22 cellular contexts compared by ENCODE assay signal in the genomic region with DNA sequence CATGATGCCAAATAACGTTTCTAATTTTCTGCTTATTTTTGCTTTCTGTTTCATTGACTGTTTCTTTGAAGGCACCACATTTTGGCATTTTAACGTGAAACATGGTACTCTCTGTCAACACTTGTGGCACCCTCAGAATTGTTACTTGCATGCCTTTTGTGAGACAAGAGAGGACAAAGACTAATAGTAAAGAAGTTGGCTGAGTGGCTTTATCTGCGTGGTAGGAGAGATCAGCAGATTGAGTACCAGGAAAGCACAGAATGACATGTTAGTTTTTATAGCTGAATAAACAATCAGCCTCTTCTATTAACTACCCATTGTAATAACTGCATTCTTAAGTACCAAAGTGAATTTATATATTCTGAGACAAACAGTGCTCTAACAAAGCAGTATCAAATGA. TPM values are rescaled to one million over a fixed set of nuclear protein-coding genes. Genes with fewer than 3 reads are reported as not detected.
A peak's percentile ranks its signal among the peaks of the same experiment; 100 is the strongest.
DNase-seq lines count a peak whose midpoint lies in the region; ATAC-seq, FAIRE-seq and TF ChIP-seq lines count a peak whose summit lies in the region.
"Had no signal": no experiment of that assay in that cellular context is flagged by ENCODE, and none has a peak within 500 bp of the region (broad histone marks: within the 10 kb centered on the region; RNA-seq: fewer than 3 reads in every experiment).

No MANE protein-coding gene starts in this region.

- H3K18ac ChIP-seq in IMR-90 (ENCODE audit: low read depth, low read length): no peak overlapping the region

- TF ChIP-seq CTCF in IMR-90 (conservative IDR thresholded peaks at IDR 0.05; ENCODE audit: low read depth, low read length) (no peak), WTC11 (IDR thresholded peaks at IDR 0.05) (no peak), pancreas (IDR thresholded peaks at IDR 0.05) (no peak), mammary epithelial cell (conservative IDR thresholded peaks at IDR 0.05 in 1 of 2, IDR thresholded peaks at IDR 0.05 in 1 of 2; ENCODE audit: extremely low read depth in 1 of 2, insufficient read depth in 1 of 2, low read depth in 1 of 2, low read length in 2 of 2) (no peak)

- H2BK20ac ChIP-seq in IMR-90 (ENCODE audit: low read depth, low read length): no peak overlapping the region

- peaks cover 9% of the 10 kb centered on the region for H3K36me3 ChIP-seq in CD4-positive, CD25-positive, alpha-beta regulatory T cell (ENCODE audit: control insufficient read depth, insufficient read depth, low read length)
- no peaks in the 10 kb centered on the region; the same call in 1 of the 2 replicates for H3K36me3 ChIP-seq in IMR-90 (ENCODE audit: control insufficient read depth, insufficient read depth, low read length)
- no peaks in the 10 kb centered on the region for H3K36me3 ChIP-seq in pancreas
- peaks cover 8% of the 10 kb centered on the region for H3K36me3 ChIP-seq in mammary epithelial cell (ENCODE audit: insufficient read depth, low read length)

- H3K27ac Mint-ChIP-seq in CD4-positive, CD25-positive, alpha-beta regulatory T cell: peak overlapping the region in 2 of 3 donors; percentile 15 to 16
- peak overlapping the region; percentile 43 for H3K27ac Mint-ChIP-seq in WTC11

- TF ChIP-seq RAD21 in IMR-90 (IDR thresholded peaks at IDR 0.05; ENCODE audit: low read length): no peak

- H4K8ac ChIP-seq in IMR-90 (ENCODE audit: low read depth in 2 of 2, low read length in 2 of 2): no peak overlapping the region

- no peaks in the 10 kb centered on the region for H3K27me3 Mint-ChIP-seq in CD4-positive, CD25-positive, alpha-beta regulatory T cell
- no peaks in the 10 kb centered on the region for H3K27me3 Mint-ChIP-seq in WTC11 (ENCODE audit: low read depth)

- H3K14ac ChIP-seq in IMR-90 (replicated peaks; ENCODE audit: low read depth, low read length): no peak overlapping the region

- H4K91ac ChIP-seq in IMR-90 (ENCODE audit: insufficient read depth, low read depth, low read length): no peak overlapping the region

- no peaks in the 10 kb centered on the region for H3K9me3 ChIP-seq in CD4-positive, CD25-positive, alpha-beta regulatory T cell (ENCODE audit: control insufficient read depth in 2 of 2, low read length in 2 of 2)
- H3K9me3 ChIP-seq in IMR-90 (ENCODE audit: control insufficient read depth, insufficient read depth, low read length) (no peaks in the 10 kb centered on the region), pancreas (no peaks in the 10 kb centered on the region), mammary epithelial cell (replicated peaks; ENCODE audit: insufficient read depth, low read length) (no peaks in the 10 kb centered on the region)
- H3K9me3 ChIP-seq: A549, Caco-2, MG63, Peyer's patch had no signal

- H3K27ac ChIP-seq in CD4-positive, CD25-positive, alpha-beta regulatory T cell (ENCODE audit: insufficient read depth, low read length, poor library complexity, severe bottlenecking): no peak overlapping the region
- H3K27ac ChIP-seq in IMR-90 (ENCODE audit: insufficient read depth, low read length): no peak overlapping the region
- H3K27ac ChIP-seq in pancreas: no peak overlapping the region
- H3K27ac ChIP-seq in mammary epithelial cell (ENCODE audit: insufficient read depth, low read depth, low read length): no peak overlapping the region
- H3K27ac ChIP-seq: A549, KMS-11, Peyer's patch had no signal

- no peak for ATAC-seq in CD4-positive, CD25-positive, alpha-beta regulatory T cell (ENCODE audit: low read depth in 2 of 2)
- ATAC-seq in IMR-90 (ENCODE audit: low read depth) (peak; percentile 35), WTC11 (no peak), pancreas (no peak), HG03354 (IDR thresholded peaks at IDR 0.05; ENCODE audit: poor library complexity, severe bottlenecking, unreplicated experiment) (no peak)
- ATAC-seq: A549, SK-N-SH treated with all-trans-retinoic acid at 6 μM for 48 hours had no signal

- peak overlapping the region in 3 of 4 donors; percentile 18 to 81 (median 70) for H3K4me3 Mint-ChIP-seq in CD4-positive, CD25-positive, alpha-beta regulatory T cell
- H3K4me3 Mint-ChIP-seq in WTC11: no peak overlapping the region
- H3K4me3 Mint-ChIP-seq: CD14-positive monocyte had no signal

- H3K23ac ChIP-seq in IMR-90 (ENCODE audit: low read depth, low read length): no peak overlapping the region

- no peak overlapping the region for H3K4ac ChIP-seq in IMR-90 (ENCODE audit: low read depth, low read length)

- peaks cover 3% of the 10 kb centered on the region; the same call in 1 of the 2 replicates for H3K9me1 ChIP-seq in IMR-90 (ENCODE audit: insufficient read depth, low read length)

- H3K79me1 ChIP-seq in IMR-90 (ENCODE audit: low read depth in 1 of 2, low read length in 2 of 2): peaks cover 18 to 51% of the 10 kb centered on the region in 2 experiments

- H2AFZ ChIP-seq in IMR-90 (replicated peaks; ENCODE audit: low read length, poor library complexity) (no peak overlapping the region), mammary epithelial cell (ENCODE audit: low read depth, low read length) (no peak overlapping the region)

- H3K9ac ChIP-seq in IMR-90 (ENCODE audit: low read depth, low read length) (no peak overlapping the region), mammary epithelial cell (ENCODE audit: insufficient read depth, low read length) (no peak overlapping the region)
- H3K9ac ChIP-seq: KMS-11 had no signal

- peaks cover 98% of the 10 kb centered on the region for H3K79me2 ChIP-seq in mammary epithelial cell (ENCODE audit: insufficient read depth, low read length)

- peaks cover 25% of the 10 kb centered on the region for H3K4me1 ChIP-seq in CD4-positive, CD25-positive, alpha-beta regulatory T cell (ENCODE audit: control insufficient read depth, insufficient read depth, low read length, poor library complexity, severe bottlenecking)
- H3K4me1 ChIP-seq in IMR-90 (ENCODE audit: control insufficient read depth, insufficient read depth, low read length) (peaks cover 2% of the 10 kb centered on the region; the same call in 1 of the 2 replicates), pancreas (peaks cover 22 to 50% (median 27%) of the 10 kb centered on the region in 3 donors), mammary epithelial cell (ENCODE audit: insufficient read depth, low read length) (peaks cover 7% of the 10 kb centered on the region)

- no peak overlapping the region for H4K5ac ChIP-seq in IMR-90 (ENCODE audit: low read depth, low read length)

- FAIRE-seq in pancreas (lab: Jason Lieb, UNC): no peak
- FAIRE-seq: A549 had no signal

- in situ Hi-C loops in IMR-90 (cut with MboI; ENCODE audit: low sequenced_read_pairs): no loop called here
- in situ Hi-C loops in mammary epithelial cell (cut with MboI; ENCODE audit: low sequenced_read_pairs in 2 of 2): no loop called here

- H3K36me3 Mint-ChIP-seq in CD4-positive, CD25-positive, alpha-beta regulatory T cell: peaks cover 23% of the 10 kb centered on the region
- no peaks in the 10 kb centered on the region for H3K36me3 Mint-ChIP-seq in WTC11

- intact Hi-C loops in IMR-90 (cut with micrococcal nuclease): loop anchor here (5.0 kb wide), 1 partner anchor 37 kb away; no protein-coding TSS in a partner anchor
- intact Hi-C loops in pancreas (cut with DNase I): no loop called here
- intact Hi-C loops in mammary epithelial cell (cut with micrococcal nuclease): no loop called here

- H2BK120ac ChIP-seq in IMR-90 (ENCODE audit: low read depth, low read length): no peak overlapping the region

- CTCF ChIA-PET in IMR-90 (lab: Yijun Ruan, JAX) (no interaction called here), WTC11 (lab: Charles Lee) (interaction anchor here (1.2 to 1.4 kb wide), 2 partner anchors 8 to 41 kb away, joined by 3 read pairs; a partner anchor contains a TSS), mammary epithelial cell (lab: Charles Lee; ENCODE audit: low non-redundant PET) (no interaction called here)

- peak overlapping the region; percentile 57 for H3K4me3 ChIP-seq in CD4-positive, CD25-positive, alpha-beta regulatory T cell (ENCODE audit: low read depth, low read length)
- H3K4me3 ChIP-seq in IMR-90 (ENCODE audit: insufficient read depth, low read depth, low read length) (no peak overlapping the region), pancreas (no peak overlapping the region), mammary epithelial cell (replicated peaks in 1 of 3; ENCODE audit: insufficient read depth in 1 of 3, low read depth in 2 of 3, low read length in 3 of 3) (no peak overlapping the region)
- H3K4me3 ChIP-seq: A549, MG63, Peyer's patch had no signal

- H2AK9ac ChIP-seq in IMR-90 (replicated peaks; ENCODE audit: low read depth, low read length, poor library complexity): no peak overlapping the region

- no TSS peak for BruUV-seq in IMR-90 (replicated peaks; lab: Mats Ljungman, UMichigan)
- BruUV-seq in mammary epithelial cell (replicated peaks; lab: Mats Ljungman, UMichigan): no TSS peak

- no peak overlapping the region for H2AK5ac ChIP-seq in IMR-90 (ENCODE audit: low read depth, low read length)

- WGBS in IMR-90 (ENCODE audit: extremely low coverage in 2 of 2, insufficient read length in 1 of 2), 2 experiments: no CpG with 5 or more reads among the region's 3 CpGs
- WGBS in pancreas, 2 donors: 17 to 18% methylated on average over 3 of the region's 3 CpGs
- 59% methylated on average over 3 of the region's 3 CpGs for WGBS in mammary epithelial cell (ENCODE audit: low coverage, missing lambda C conversion rate)

- no peak for DNase-seq in CD4-positive, CD25-positive, alpha-beta regulatory T cell
- no peak for DNase-seq in IMR-90
- DNase-seq in WTC11 (ENCODE audit: low spot score): no peak
- DNase-seq in medulla oblongata (ENCODE audit: extremely low spot score): peak; percentile 27
- DNase-seq in pancreas: no peak
- no peak for DNase-seq in mammary epithelial cell
- DNase-seq: Caco-2, DMS153, H7, MG63, NCI-H1092, NCI-H146, NCI-H2081, NCI-H226, NCI-H524 treated with DMSO at 0.1 percent for 48 hours, Peyer's patch, SHP77 had no signal

- H3K4me2 ChIP-seq in IMR-90 (ENCODE audit: low read depth, low read length) (no peak overlapping the region), mammary epithelial cell (ENCODE audit: insufficient read depth, low read depth, low read length) (no peak overlapping the region)
- H3K4me2 ChIP-seq: A549, KMS-11 had no signal

- H3K9me3 Mint-ChIP-seq in CD4-positive, CD25-positive, alpha-beta regulatory T cell: no peaks in the 10 kb centered on the region
- H3K9me3 Mint-ChIP-seq in WTC11: no peaks in the 10 kb centered on the region
- H3K9me3 Mint-ChIP-seq: CD14-positive monocyte had no signal

- dilution Hi-C loops in IMR-90 (cut with HindIII; ENCODE audit: low sequenced_read_pairs, unreplicated experiment): no loop called here
- dilution Hi-C loops in mammary epithelial cell (cut with HindIII; ENCODE audit: low sequenced_read_pairs): no loop called here

- no peaks in the 10 kb centered on the region for H3K27me3 ChIP-seq in CD4-positive, CD25-positive, alpha-beta regulatory T cell (ENCODE audit: control insufficient read depth, insufficient read depth, low read length)
- no peaks in the 10 kb centered on the region for H3K27me3 ChIP-seq in IMR-90 (ENCODE audit: control insufficient read depth, insufficient read depth, low read length)
- no peaks in the 10 kb centered on the region for H3K27me3 ChIP-seq in pancreas
- no peaks in the 10 kb centered on the region for H3K27me3 ChIP-seq in mammary epithelial cell (ENCODE audit: insufficient read depth, low read length)
- H3K27me3 ChIP-seq: MG63, Peyer's patch had no signal

- H4K20me1 ChIP-seq in IMR-90 (ENCODE audit: insufficient read depth, low read length) (peaks cover 80% of the 10 kb centered on the region), mammary epithelial cell (ENCODE audit: insufficient read depth, low read length) (peaks cover 7% of the 10 kb centered on the region)

- POLR2A ChIA-PET in IMR-90 (lab: Charles Lee; ENCODE audit: unreplicated experiment): no interaction called here
- POLR2A ChIA-PET in WTC11 (lab: Charles Lee): no interaction called here

- no peak overlapping the region for H2BK15ac ChIP-seq in IMR-90 (ENCODE audit: low read depth, low read length)

- no peak overlapping the region for H3K56ac ChIP-seq in IMR-90 (ENCODE audit: extremely low read depth, insufficient read depth, low read length)

- H3K4me1 Mint-ChIP-seq in CD4-positive, CD25-positive, alpha-beta regulatory T cell: peaks cover 57 to 80% (median 64%) of the 10 kb centered on the region in 4 donors
- peaks cover 45% of the 10 kb centered on the region for H3K4me1 Mint-ChIP-seq in WTC11

- no peak overlapping the region for H2BK5ac ChIP-seq in IMR-90 (ENCODE audit: low read depth, low read length, poor library complexity, severe bottlenecking)

- no peak for TF ChIP-seq POLR2A in IMR-90 (IDR thresholded peaks at IDR 0.05; ENCODE audit: low read depth, low read length)

RNA-seq across cellular contexts. Expression of a gene that starts 8.6 kb away (rescaled TPM):
- total RNA-seq in CD4-positive, CD25-positive, alpha-beta regulatory T cell: 119 TPM
- polyA plus RNA-seq in CD4-positive, CD25-positive, alpha-beta regulatory T cell: 10 to 100 TPM; 32.6 to 47.2 (median 36.1) TPM
- total RNA-seq in IMR-90 (2012; rRNA removed) (129 and 142 TPM in 2 replicates), WTC11 (2021) (109 to 131 TPM (median 128 TPM) in 3 replicates), pancreas (10 to 100 TPM; 35.4 to 73.4 (median 51.6) TPM), mammary epithelial cell (100 to 1,000 TPM in 1 of 2 donors, 10 to 100 TPM in 1; 80.0 to 118 TPM)
- polyA plus RNA-seq in IMR-90 (2012; rRNA removed) (39.9 and 46.4 TPM in 2 replicates), pancreas (100 to 1,000 TPM; 103 to 117 TPM), mammary epithelial cell (43.2 TPM)
- polyA plus RNA-seq in IMR-90 (2012; cell fraction: cytosol; rRNA removed): 4.2 and 7.9 TPM in 2 replicates
- 10.7 and 129 TPM in 2 replicates for polyA plus RNA-seq in IMR-90 (2012; cell fraction: nucleus; rRNA removed; ENCODE audit: low replicate concordance)
- polyA minus RNA-seq in mammary epithelial cell: 51.3 TPM
